8 cellular contexts compared by ENCODE assay signal in genomic region chr17:79991924-79992656, GRCh38. TPM values are rescaled to one million over a fixed set of nuclear protein-coding genes. Genes with fewer than 3 reads are reported as not detected.
DNase-seq lines count a peak whose midpoint lies in the region; ATAC-seq and TF ChIP-seq lines count a peak whose summit lies in the region.

No MANE protein-coding gene starts in this region.

- H3K4me1 ChIP-seq in uterus = peaks cover 0 to 24% of the 10 kb centered on the region in 2 donors

- CTCF ChIA-PET in CD4-positive, alpha-beta T cell (lab: Charles Lee) = interaction anchor here (0.5 to 1.2 kb wide), 4 partner anchors 9 to 251 kb away, joined by 3 to 5 read pairs (median 4); no protein-coding TSS in a partner anchor

- no peak for TF ChIP-seq POLR2A in uterus (IDR thresholded peaks at IDR 0.05)

- no peaks in the 10 kb centered on the region for H3K27me3 ChIP-seq in CD4-positive, alpha-beta T cell (ENCODE audit: control insufficient read depth, insufficient read depth, low read length)
- no peaks in the 10 kb centered on the region for H3K27me3 ChIP-seq in uterus

- no peak for DNase-seq in CD4-positive, alpha-beta T cell
- DNase-seq in NCI-H1105 (lab: John Stamatoyannopoulos, UW) = peak; percentile 29
- peak; percentile 31 for DNase-seq in astrocyte of the hippocampus (ENCODE audit: low read depth, low spot score)
- peak; percentile 77 for DNase-seq in left lobe of liver (ENCODE audit: low spot score)
- no peak for DNase-seq in uterus
- no peak for DNase-seq in NCI-H1694 treated with DMSO at 0.1 percent for 48 hours (lab: John Stamatoyannopoulos, UW)
- DNase-seq in amniotic stem cell (lab: John Stamatoyannopoulos, UW) = no peak

- H3K27ac ChIP-seq in CD4-positive, alpha-beta T cell (ENCODE audit: low read depth, low read length) = no peak overlapping the region
- peak overlapping the region; percentile 33 to 51 for H3K27ac ChIP-seq in uterus

- H3K4me3 ChIP-seq in uterus = peak overlapping the region; percentile 31 to 33

- no peaks in the 10 kb centered on the region for H3K9me3 Mint-ChIP-seq in CD4-positive, alpha-beta T cell

- H3K4me3 Mint-ChIP-seq in CD4-positive, alpha-beta T cell = peak overlapping the region; percentile 82

- no peaks in the 10 kb centered on the region for H3K36me3 ChIP-seq in uterus

- no peaks in the 10 kb centered on the region for H3K27me3 Mint-ChIP-seq in CD4-positive, alpha-beta T cell

- H3K9me3 ChIP-seq in CD4-positive, alpha-beta T cell (ENCODE audit: control insufficient read depth, low read length) = no peaks in the 10 kb centered on the region
- no peaks in the 10 kb centered on the region for H3K9me3 ChIP-seq in uterus

- peaks cover 53% of the 10 kb centered on the region for H3K4me1 Mint-ChIP-seq in CD4-positive, alpha-beta T cell (ENCODE audit: low read depth)

- intact Hi-C loops in CD4-positive, alpha-beta T cell (cut with DNase I, micrococcal nuclease) = loop anchor here (1.0 to 10.0 kb wide), 6 partner anchors 147 to 917 kb away; partner anchors contain the start of genes CBX4 (in 1 of the 2) and ENGASE (in 1 of the 2)
- intact Hi-C loops in uterus (cut with DNase I; ENCODE audit: low total_unique reads) = no loop called here

- ATAC-seq in CD4-positive, alpha-beta T cell (ENCODE audit: poor library complexity) = no peak
- ATAC-seq in left lobe of liver (peak; percentile 20), HG03097 (IDR thresholded peaks at IDR 0.05; ENCODE audit: low FRiP score, unreplicated experiment) (no peak)

- H3K36me3 Mint-ChIP-seq in CD4-positive, alpha-beta T cell (ENCODE audit: low read depth) = no peaks in the 10 kb centered on the region

- peak overlapping the region; percentile 66 for H3K27ac Mint-ChIP-seq in CD4-positive, alpha-beta T cell

- POLR2A ChIA-PET in CD4-positive, alpha-beta T cell (lab: Charles Lee) = interaction anchor here (1.8 kb wide), 1 partner anchor 152 kb away, joined by 10 read pairs; the partner anchor contains the start of gene CBX4

- TF ChIP-seq CTCF in CD4-positive, alpha-beta T cell (IDR thresholded peaks at IDR 0.05) = peak; percentile 16
- TF ChIP-seq CTCF in uterus (IDR thresholded peaks at IDR 0.05) = peak in 1 of 4 experiments; percentile 19

RNA-seq across cellular contexts. Expression of gene TBC1D16, which starts 43.6 kb away (rescaled TPM):
- 1 to 10 TPM; 1.9 to 2.5 TPM for total RNA-seq in CD4-positive, alpha-beta T cell
- total RNA-seq in left lobe of liver = 16.4 TPM
- total RNA-seq in uterus = 10 to 100 TPM in 2 of 4 donors, 1 to 10 TPM in 2; 3.8 to 58.2 (median 18.3) TPM

RNA-seq across cellular contexts. Expression of gene CCDC40, which starts 44.4 kb away (rescaled TPM):
- total RNA-seq in CD4-positive, alpha-beta T cell = under 1 TPM; 0.64 to 0.77 TPM
- total RNA-seq in left lobe of liver (6.8 TPM), uterus (10 to 100 TPM in 1 of 4 donors, 1 to 10 TPM in 2, under 1 TPM in 1; 0.88 to 16.6 (median 4.8) TPM)

Comparison
In these comparisons a context has a peak if more than half of its experiments do, and no peak if none do; other contexts are left out.
1. DNase-seq: peak in NCI-H1105 (single experiment), astrocyte of the hippocampus (single experiment) and left lobe of liver (single experiment); none in CD4-positive, alpha-beta T cell (0 of 10), uterus (0 of 2), NCI-H1694 treated with DMSO at 0.1 percent for 48 hours (single experiment) and amniotic stem cell (single experiment).